Comparison of ENCODE assay signal across 1 cellular context in the genomic region with DNA sequence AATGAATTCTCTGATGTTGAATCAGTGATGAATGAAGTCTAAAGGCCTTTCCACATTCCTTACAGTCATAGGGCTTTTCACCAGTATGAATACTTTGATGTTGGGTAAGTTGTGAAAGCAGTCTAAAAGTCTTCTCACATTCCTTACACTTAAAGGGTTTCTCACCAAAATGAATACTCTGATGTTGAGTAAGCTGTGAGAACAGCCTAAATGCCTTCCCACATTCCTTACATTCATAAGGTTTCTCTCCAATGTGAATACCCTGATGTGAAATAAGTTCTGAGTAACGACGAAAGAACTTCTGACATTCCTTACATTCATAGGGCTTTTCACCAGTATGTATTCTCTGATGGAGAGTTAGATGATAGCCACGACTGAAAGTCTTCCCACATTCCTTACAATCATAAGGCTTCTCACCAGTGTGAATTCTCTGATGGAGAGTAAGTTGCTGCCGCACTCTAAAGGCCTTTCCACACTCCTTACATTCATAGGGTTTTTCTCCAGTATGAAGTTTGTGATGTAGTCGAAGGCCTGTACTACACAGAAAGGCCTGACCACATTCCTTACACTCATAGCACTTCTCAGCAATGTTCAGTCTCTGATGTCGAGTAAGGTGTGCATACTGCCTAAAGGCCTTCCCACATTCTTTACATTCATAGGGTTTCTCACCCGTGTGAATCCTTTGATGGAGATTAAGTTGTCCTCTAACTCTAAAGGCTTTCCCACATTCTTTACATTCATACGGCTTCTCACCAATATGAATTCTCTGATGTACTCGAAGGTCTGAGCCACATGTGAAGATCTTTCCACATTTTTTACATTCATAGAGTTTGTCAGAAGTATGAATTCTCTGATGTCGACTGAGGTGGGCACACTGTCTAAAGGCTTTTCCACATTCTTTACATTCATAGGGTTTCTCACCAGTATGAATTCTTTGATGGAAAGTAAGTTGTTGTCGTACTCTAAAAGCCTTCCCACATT.
A peak's percentile ranks its signal among the peaks of the same experiment; 100 is the strongest.
TF ChIP-seq lines count a peak whose summit lies in the region.

No MANE protein-coding gene starts in this region.

TF ChIP-seq in K562, 482 proteins besides CTCF, POLR2A, EP300 and RAD21 (continued from another document):
- TF ChIP-seq L3MBTL2 (IDR thresholded peaks at IDR 0.05) (peak; percentile 30; the same call in 1 of the 2 replicates), FOXK1 (CRISPR knock-in tag; IDR thresholded peaks at IDR 0.05; ENCODE audit: borderline replicate concordance) (no peak), KDM2B (CRISPR knock-in tag; IDR thresholded peaks at IDR 0.05) (no peak), SNRNP70 (optimal IDR thresholded peaks at IDR 0.05; ENCODE audit: low read depth, low read length) (no peak)
- TF ChIP-seq, protein P1, sequence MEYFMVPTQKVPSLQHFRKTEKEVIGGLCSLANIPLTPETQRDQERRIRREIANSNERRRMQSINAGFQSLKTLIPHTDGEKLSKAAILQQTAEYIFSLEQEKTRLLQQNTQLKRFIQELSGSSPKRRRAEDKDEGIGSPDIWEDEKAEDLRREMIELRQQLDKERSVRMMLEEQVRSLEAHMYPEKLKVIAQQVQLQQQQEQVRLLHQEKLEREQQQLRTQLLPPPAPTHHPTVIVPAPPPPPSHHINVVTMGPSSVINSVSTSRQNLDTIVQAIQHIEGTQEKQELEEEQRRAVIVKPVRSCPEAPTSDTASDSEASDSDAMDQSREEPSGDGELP (CRISPR knock-in tag; IDR thresholded peaks at IDR 0.05; ENCODE audit: borderline replicate concordance), result no peak
